ENCODE assay signal across 10 cellular contexts in the genomic region with DNA sequence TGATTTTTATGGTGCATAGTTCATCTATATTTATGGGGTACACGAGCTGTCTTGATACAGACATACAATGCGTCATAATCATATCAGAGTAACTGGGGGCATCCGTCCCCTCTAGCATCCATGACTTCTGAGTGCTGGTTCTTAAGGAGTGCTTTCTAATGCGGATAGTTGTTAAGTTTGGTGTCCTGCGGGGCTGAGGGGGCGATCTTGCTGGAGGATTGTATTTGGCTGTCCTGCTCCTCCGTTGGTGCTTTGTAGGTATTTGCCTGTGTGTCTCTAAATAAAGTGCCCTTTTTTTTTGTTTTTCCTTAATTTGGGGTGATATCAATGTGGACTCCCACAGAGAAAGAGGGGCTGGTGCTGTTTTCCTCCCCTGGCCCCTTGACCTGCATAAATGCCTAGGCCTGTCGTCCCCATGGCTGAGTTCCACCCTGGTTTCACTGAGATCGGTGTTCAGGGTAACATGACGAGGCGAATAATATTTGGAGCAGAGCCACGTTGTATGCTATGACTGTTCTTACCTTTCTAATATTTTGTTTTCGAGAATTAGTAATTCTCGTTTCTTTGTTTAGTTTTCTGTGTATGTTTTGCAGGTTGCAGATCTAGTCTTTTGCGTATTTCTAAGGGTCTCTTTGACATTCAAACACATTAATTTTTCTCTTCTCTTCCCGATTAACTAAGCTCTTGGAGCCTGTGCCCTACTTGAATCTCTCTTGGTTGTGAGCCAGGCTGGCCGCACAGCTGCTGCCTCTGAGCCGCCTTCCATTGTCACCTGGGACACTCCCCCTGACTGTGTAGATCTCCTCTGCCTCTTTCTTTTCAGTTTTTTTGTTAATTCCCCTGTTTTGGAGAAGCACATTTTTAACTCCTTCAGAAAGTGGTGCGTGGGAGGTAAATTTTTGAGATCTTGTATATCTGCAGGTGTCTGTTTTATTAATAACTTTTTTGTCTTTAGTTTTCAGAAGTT.
DNase-seq lines count a peak whose midpoint lies in the region; ATAC-seq and TF ChIP-seq lines count a peak whose summit lies in the region.
"Had no signal": no experiment of that assay in that cellular context is flagged by ENCODE, and none has a peak within 500 bp of the region (broad histone marks: within the 10 kb centered on the region; RNA-seq: fewer than 3 reads in every experiment).

No MANE protein-coding gene starts in this region.

- H3K4ac ChIP-seq in mesenchymal stem cell (ENCODE audit: low read depth in 1 of 2, low read length in 2 of 2), result no peak overlapping the region

- H2BK5ac ChIP-seq in mesenchymal stem cell (ENCODE audit: low read depth, low read length, poor library complexity, severe bottlenecking), result no peak overlapping the region

- H3K79me2 ChIP-seq in GM23338 (replicated peaks; ENCODE audit: insufficient read depth) (peaks cover 87% of the 10 kb centered on the region), PC-3 (ENCODE audit: low read length) (peaks cover 66% of the 10 kb centered on the region)

- H3K9me3 ChIP-seq in BLaER1 (no peaks in the 10 kb centered on the region), PC-3 (ENCODE audit: low read length) (no peaks in the 10 kb centered on the region), mesenchymal stem cell (ENCODE audit: control insufficient read depth, low read length) (no peaks in the 10 kb centered on the region), right lobe of liver (no peaks in the 10 kb centered on the region)

- H3K36me3 ChIP-seq in BLaER1, result peaks cover 67% of the 10 kb centered on the region
- no peaks in the 10 kb centered on the region for H3K36me3 ChIP-seq in GM23338 (ENCODE audit: insufficient read depth)
- H3K36me3 ChIP-seq in PC-3 (ENCODE audit: low read depth, low read length), result no peaks in the 10 kb centered on the region
- H3K36me3 ChIP-seq in mesenchymal stem cell (ENCODE audit: control insufficient read depth in 1 of 2, insufficient read depth in 2 of 2, low read depth in 1 of 2, low read length in 2 of 2), result peaks cover under 1 to 13% of the 10 kb centered on the region in 2 experiments
- no peaks in the 10 kb centered on the region for H3K36me3 ChIP-seq in right lobe of liver

- no TSS peak for BruUV-seq in PC-3 (replicated peaks; lab: Mats Ljungman, UMichigan)

- 89% methylated on average over 19 of the region's 19 CpGs for WGBS in mesenchymal stem cell
- WGBS in right lobe of liver (ENCODE audit: insufficient coverage, low coverage, low lambda C conversion rate, missing lambda C conversion rate), result 73% methylated on average over 18 of the region's 19 CpGs

- H3K4me3 ChIP-seq in BLaER1, result no peak overlapping the region
- peak overlapping the region; percentile 2; the same call in 1 of the 2 replicates for H3K4me3 ChIP-seq in GM23338
- no peak overlapping the region for H3K4me3 ChIP-seq in PC-3 (ENCODE audit: low read length)
- H3K4me3 ChIP-seq in mesenchymal stem cell (ENCODE audit: insufficient read depth in 1 of 2, low read depth in 1 of 2, low read length in 2 of 2), result no peak overlapping the region
- no peak overlapping the region for H3K4me3 ChIP-seq in right lobe of liver

- TF ChIP-seq CTCF in GM23338 (conservative IDR thresholded peaks at IDR 0.05; ENCODE audit: low read depth in 2 of 2) (no peak), PC-3 (conservative IDR thresholded peaks at IDR 0.05; ENCODE audit: low read depth, low read length) (no peak), right lobe of liver (IDR thresholded peaks at IDR 0.05) (no peak)

- peaks cover 4% of the 10 kb centered on the region; the same call in 1 of the 2 replicates for H3F3A ChIP-seq in GM23338 (replicated peaks; ENCODE audit: low read depth)
- H3F3A ChIP-seq in PC-3 (ENCODE audit: low read length, unreplicated experiment), result no peaks in the 10 kb centered on the region

- no peak overlapping the region for H4K91ac ChIP-seq in mesenchymal stem cell (ENCODE audit: low read length)

- no peak overlapping the region for H4K8ac ChIP-seq in mesenchymal stem cell (ENCODE audit: low read length)

- peak; percentile 53 for ATAC-seq in GM23338
- ATAC-seq in PC-3, result peak; percentile 22; the same call in 1 of the 2 replicates
- no peak for ATAC-seq in GM18517 (IDR thresholded peaks at IDR 0.05; ENCODE audit: unreplicated experiment)
- no peak for ATAC-seq in right lobe of liver

- intact Hi-C loops in PC-3 (cut with micrococcal nuclease), result loop anchor here (10.0 kb wide), 1 partner anchor 301 kb away; a partner anchor contains a TSS
- intact Hi-C loops in right lobe of liver (cut with DNase I), result loop anchor here in 1 of 2 donors (10.0 kb wide), 1 partner anchor 51 kb away; no protein-coding TSS in a partner anchor

- no peaks in the 10 kb centered on the region for H3K36me3 Mint-ChIP-seq in GM23338 (ENCODE audit: low read depth)

- H3K4me3 Mint-ChIP-seq in GM23338, result peak overlapping the region; percentile 53
- H3K4me3 Mint-ChIP-seq: HFFc6; stimulated activated effector memory CD8-positive, alpha-beta T cell treated with anti-CD3 and anti-CD28 coated beads, Interleukin-12 subunit alpha, Interleukin-12 subunit beta, amount 100 ng/mL, for 72 hours had no signal

- H3K9me3 Mint-ChIP-seq in GM23338, result no peaks in the 10 kb centered on the region; the same call in 2 of the 3 replicates
- H3K9me3 Mint-ChIP-seq: HFFc6; stimulated activated effector memory CD8-positive, alpha-beta T cell treated with anti-CD3 and anti-CD28 coated beads, Interleukin-12 subunit alpha, Interleukin-12 subunit beta, amount 100 ng/mL, for 72 hours had no signal

- DNase-seq in GM23338 (ENCODE audit: low spot score) (peak; percentile 64), PC-3 (no peak), mesenchymal stem cell (no peak), H4 (ENCODE audit: low spot score) (no peak), right lobe of liver (no peak)
- DNase-seq in activated naive CD4-positive, alpha-beta T cell (lab: John Stamatoyannopoulos, UW), result no peak
- DNase-seq: HFFc6 had no signal

- H4K20me1 ChIP-seq in BLaER1 (peaks cover 100% of the 10 kb centered on the region), GM23338 (replicated peaks; ENCODE audit: insufficient read depth) (peaks cover 21% of the 10 kb centered on the region), PC-3 (ENCODE audit: low read length) (0 out of 2 replicates have a peak, but pooled peaks cover 5% of the 10 kb centered on the region)

- H3K9ac ChIP-seq in BLaER1 (peak overlapping the region; percentile 26; the same call in 1 of the 2 replicates), PC-3 (ENCODE audit: low read length) (no peak overlapping the region), mesenchymal stem cell (ENCODE audit: low read length) (no peak overlapping the region)

- H3K27ac Mint-ChIP-seq in GM23338, result peak overlapping the region; percentile 84
- H3K27ac Mint-ChIP-seq: stimulated activated effector memory CD8-positive, alpha-beta T cell treated with anti-CD3 and anti-CD28 coated beads, Interleukin-12 subunit alpha, Interleukin-12 subunit beta, amount 100 ng/mL, for 72 hours had no signal

- H2BK12ac ChIP-seq in mesenchymal stem cell (ENCODE audit: low read length in 2 of 2), result peak overlapping the region in 1 of 2 experiments; percentile 31

- CTCF ChIA-PET in PC-3 (lab: Charles Lee), result interaction anchor here (0.6 to 1.7 kb wide), 2 partner anchors 57 to 148 kb away, joined by 4 to 5 read pairs; no protein-coding TSS in a partner anchor

- H3K4me2 ChIP-seq in BLaER1, result peak overlapping the region; percentile 80
- peak overlapping the region; percentile 64 for H3K4me2 ChIP-seq in GM23338
- no peak overlapping the region for H3K4me2 ChIP-seq in PC-3 (ENCODE audit: low read length)
- H3K4me2 ChIP-seq in mesenchymal stem cell (ENCODE audit: low read length, poor library complexity, severe bottlenecking), result no peak overlapping the region

- H3K23ac ChIP-seq in mesenchymal stem cell (ENCODE audit: low read length in 2 of 2), result no peak overlapping the region

- H3K27ac ChIP-seq in BLaER1 (peak overlapping the region; percentile 25; the same call in 1 of the 2 replicates), GM23338 (ENCODE audit: low read depth) (peak overlapping the region; percentile 23), PC-3 (ENCODE audit: low read length) (no peak overlapping the region), mesenchymal stem cell (ENCODE audit: low read length, poor library complexity, severe bottlenecking) (no peak overlapping the region), right lobe of liver (peak overlapping the region in 1 of 3 donors; percentile 7)

- H3K18ac ChIP-seq in mesenchymal stem cell (ENCODE audit: low read depth in 1 of 2, low read length in 2 of 2), result no peak overlapping the region

- peaks cover 25% of the 10 kb centered on the region for H3K27me3 Mint-ChIP-seq in GM23338 (ENCODE audit: insufficient read depth, low read depth, poor library complexity)

- H3K4me1 Mint-ChIP-seq in GM23338, result peaks cover 94% of the 10 kb centered on the region

- no peak overlapping the region for H2BK120ac ChIP-seq in mesenchymal stem cell (ENCODE audit: low read depth, low read length)

- no peak overlapping the region for H3K14ac ChIP-seq in mesenchymal stem cell (ENCODE audit: low read length in 2 of 2)

- POLR2A ChIA-PET in PC-3 (lab: Charles Lee; ENCODE audit: unreplicated experiment), result interaction anchor here (0.7 kb wide), 1 partner anchor 35 kb away, joined by 3 read pairs; no protein-coding TSS in a partner anchor

- no peak overlapping the region for H2AK5ac ChIP-seq in mesenchymal stem cell (ENCODE audit: low read length, severe bottlenecking)

- H2BK15ac ChIP-seq in mesenchymal stem cell (ENCODE audit: low read depth, poor library complexity, severe bottlenecking), result peak overlapping the region; percentile 52

- H3K27me3 ChIP-seq in BLaER1, result no peaks in the 10 kb centered on the region
- H3K27me3 ChIP-seq in GM23338 (ENCODE audit: insufficient read depth), result no peaks in the 10 kb centered on the region
- H3K27me3 ChIP-seq in PC-3 (ENCODE audit: low read length), result no peaks in the 10 kb centered on the region
- no peaks in the 10 kb centered on the region for H3K27me3 ChIP-seq in mesenchymal stem cell (ENCODE audit: control insufficient read depth in 1 of 2, insufficient read depth in 1 of 2, low read length in 2 of 2)
- no peaks in the 10 kb centered on the region for H3K27me3 ChIP-seq in right lobe of liver

- H3K4me1 ChIP-seq in BLaER1, result peaks cover 76% of the 10 kb centered on the region
- peaks cover 82% of the 10 kb centered on the region for H3K4me1 ChIP-seq in GM23338 (ENCODE audit: insufficient read depth)
- H3K4me1 ChIP-seq in PC-3 (ENCODE audit: insufficient read depth, low read length), result peaks cover 5% of the 10 kb centered on the region; the same call in 1 of the 2 replicates
- peaks cover 25% of the 10 kb centered on the region for H3K4me1 ChIP-seq in mesenchymal stem cell (ENCODE audit: control insufficient read depth, insufficient read depth, low read depth, low read length)
- peaks cover 0 to 24% (median 8%) of the 10 kb centered on the region in 4 donors for H3K4me1 ChIP-seq in right lobe of liver

- no peaks in the 10 kb centered on the region for H3K9me2 ChIP-seq in GM23338 (ENCODE audit: insufficient read depth)
- H3K9me2 ChIP-seq in PC-3 (replicated peaks; ENCODE audit: low read length), result no peaks in the 10 kb centered on the region

- H2AFZ ChIP-seq in GM23338, result no peak overlapping the region
- H2AFZ ChIP-seq in PC-3 (ENCODE audit: low read length), result no peak overlapping the region
- no peak overlapping the region for H2AFZ ChIP-seq in mesenchymal stem cell (ENCODE audit: low read depth, low read length)

- H3K79me1 ChIP-seq in mesenchymal stem cell (replicated peaks; ENCODE audit: low read length, poor library complexity, severe bottlenecking), result peaks cover 12% of the 10 kb centered on the region

- no peak for TF ChIP-seq POLR2A in right lobe of liver (IDR thresholded peaks at IDR 0.05)

Comparison
In these comparisons a context has a peak if more than half of its experiments do, and no peak if none do; other contexts are left out.
1. H3K27ac ChIP-seq: peak in BLaER1 (single experiment) and GM23338 (single experiment); none in PC-3 (single experiment) and mesenchymal stem cell (single experiment).
2. H3K4me2 ChIP-seq: peak in BLaER1 (single experiment) and GM23338 (single experiment); none in PC-3 (single experiment) and mesenchymal stem cell (single experiment).
3. ATAC-seq: peak in GM23338 (single experiment) and PC-3 (single experiment); none in GM18517 (single experiment) and right lobe of liver (0 of 4).